Comparison of ENCODE assay signal across 8 cellular contexts in genomic region chr13:50078512-50079277, GRCh38.
DNase-seq lines count a peak whose midpoint lies in the region; ATAC-seq and TF ChIP-seq lines count a peak whose summit lies in the region.

No MANE protein-coding gene starts in this region.

- ATAC-seq in HG03460 (IDR thresholded peaks at IDR 0.05; ENCODE audit: unreplicated experiment) (no peak), GM18517 (IDR thresholded peaks at IDR 0.05; ENCODE audit: unreplicated experiment) (no peak), GM18873 (IDR thresholded peaks at IDR 0.05; ENCODE audit: low FRiP score, unreplicated experiment) (no peak)

- no peaks in the 10 kb centered on the region for H3K27me3 ChIP-seq in AG04450 (ENCODE audit: control insufficient read depth, insufficient read depth, low read length)
- no peaks in the 10 kb centered on the region for H3K27me3 ChIP-seq in ascending aorta

- TF ChIP-seq CTCF in AG04450 (IDR thresholded peaks at IDR 0.05; ENCODE audit: low read depth, low read length) (no peak), ascending aorta (IDR thresholded peaks at IDR 0.05) (no peak)

- H3K4me3 ChIP-seq in AG04450 (ENCODE audit: low read depth, low read length) (peak overlapping the region; percentile 23; the same call in 1 of the 2 replicates), ascending aorta (peak overlapping the region; percentile 78 to 95)

- intact Hi-C loops in ascending aorta (cut with DNase I) = loop anchor here (2.0 kb wide), 1 partner anchor 142 kb away; the partner anchor contains the start of gene SPRYD7

- no peaks in the 10 kb centered on the region for H3K9me3 ChIP-seq in AG04450 (ENCODE audit: control insufficient read depth, insufficient read depth, low read length)
- no peaks in the 10 kb centered on the region for H3K9me3 ChIP-seq in ascending aorta

- POLR2A ChIA-PET in AG04450 (lab: Yijun Ruan, JAX) (interaction anchor here (3.4 kb wide), 1 partner anchor 82 kb away, joined by 24 read pairs; the partner anchor contains the start of gene TRIM13), HEK293T (lab: Yijun Ruan, JAX) (interaction anchor here (2.0 kb wide), 1 partner anchor 47 kb away, joined by 17 read pairs; no protein-coding TSS in a partner anchor)

- no peaks in the 10 kb centered on the region for H3K36me3 ChIP-seq in ascending aorta

- H3K27ac ChIP-seq in AG04450 (ENCODE audit: low read depth, low read length) = no peak overlapping the region
- peak overlapping the region; percentile 89 to 96 for H3K27ac ChIP-seq in ascending aorta

- DNase-seq in AG04450 (ENCODE audit: low read depth, low spot score) (no peak), HEK293T (ENCODE audit: extremely low spot score) (no peak), ascending aorta (ENCODE audit: low spot score in 2 of 2) (no peak), myocyte (ENCODE audit: low read depth) (peak; percentile 48), H4 (ENCODE audit: low spot score) (no peak)

- H3K4me1 ChIP-seq in ascending aorta = peaks cover 0 to 8% of the 10 kb centered on the region in 2 donors

- CTCF ChIA-PET in AG04450 (lab: Charles Lee) (interaction anchor here (0.6 to 5.1 kb wide), 2 partner anchors 81 to 283 kb away, joined by 4 to 36 read pairs; partner anchors contain the start of gene TRIM13), HEK293T (lab: Yijun Ruan, JAX) (no interaction called here)

TF ChIP-seq in HEK293T, 16 proteins besides CTCF, POLR2A, EP300 and RAD21:
- TF ChIP-seq LEF1 (IDR thresholded peaks at IDR 0.05; ENCODE audit: borderline replicate concordance) (no peak), FOXK2 (IDR thresholded peaks at IDR 0.05) (no peak), PKNOX1 (IDR thresholded peaks at IDR 0.05) (peak; percentile 42; the same call in 1 of the 2 replicates), CTBP1 (IDR thresholded peaks at IDR 0.05; ENCODE audit: borderline replicate concordance) (no peak), SUZ12 (IDR thresholded peaks at IDR 0.05) (no peak), ELF4 (IDR thresholded peaks at IDR 0.05) (no peak), NFRKB (IDR thresholded peaks at IDR 0.05) (no peak)
